In genomic region chr10:117424789-117425649, GRCh38 we compare ENCODE assay signal across 1 cellular context.
TF ChIP-seq lines count a peak whose summit lies in the region.

No MANE protein-coding gene starts in this region.

TF ChIP-seq in GM23338, 12 proteins besides CTCF, POLR2A, EP300 and RAD21 (continued from another document):
- TF ChIP-seq, protein P1, sequence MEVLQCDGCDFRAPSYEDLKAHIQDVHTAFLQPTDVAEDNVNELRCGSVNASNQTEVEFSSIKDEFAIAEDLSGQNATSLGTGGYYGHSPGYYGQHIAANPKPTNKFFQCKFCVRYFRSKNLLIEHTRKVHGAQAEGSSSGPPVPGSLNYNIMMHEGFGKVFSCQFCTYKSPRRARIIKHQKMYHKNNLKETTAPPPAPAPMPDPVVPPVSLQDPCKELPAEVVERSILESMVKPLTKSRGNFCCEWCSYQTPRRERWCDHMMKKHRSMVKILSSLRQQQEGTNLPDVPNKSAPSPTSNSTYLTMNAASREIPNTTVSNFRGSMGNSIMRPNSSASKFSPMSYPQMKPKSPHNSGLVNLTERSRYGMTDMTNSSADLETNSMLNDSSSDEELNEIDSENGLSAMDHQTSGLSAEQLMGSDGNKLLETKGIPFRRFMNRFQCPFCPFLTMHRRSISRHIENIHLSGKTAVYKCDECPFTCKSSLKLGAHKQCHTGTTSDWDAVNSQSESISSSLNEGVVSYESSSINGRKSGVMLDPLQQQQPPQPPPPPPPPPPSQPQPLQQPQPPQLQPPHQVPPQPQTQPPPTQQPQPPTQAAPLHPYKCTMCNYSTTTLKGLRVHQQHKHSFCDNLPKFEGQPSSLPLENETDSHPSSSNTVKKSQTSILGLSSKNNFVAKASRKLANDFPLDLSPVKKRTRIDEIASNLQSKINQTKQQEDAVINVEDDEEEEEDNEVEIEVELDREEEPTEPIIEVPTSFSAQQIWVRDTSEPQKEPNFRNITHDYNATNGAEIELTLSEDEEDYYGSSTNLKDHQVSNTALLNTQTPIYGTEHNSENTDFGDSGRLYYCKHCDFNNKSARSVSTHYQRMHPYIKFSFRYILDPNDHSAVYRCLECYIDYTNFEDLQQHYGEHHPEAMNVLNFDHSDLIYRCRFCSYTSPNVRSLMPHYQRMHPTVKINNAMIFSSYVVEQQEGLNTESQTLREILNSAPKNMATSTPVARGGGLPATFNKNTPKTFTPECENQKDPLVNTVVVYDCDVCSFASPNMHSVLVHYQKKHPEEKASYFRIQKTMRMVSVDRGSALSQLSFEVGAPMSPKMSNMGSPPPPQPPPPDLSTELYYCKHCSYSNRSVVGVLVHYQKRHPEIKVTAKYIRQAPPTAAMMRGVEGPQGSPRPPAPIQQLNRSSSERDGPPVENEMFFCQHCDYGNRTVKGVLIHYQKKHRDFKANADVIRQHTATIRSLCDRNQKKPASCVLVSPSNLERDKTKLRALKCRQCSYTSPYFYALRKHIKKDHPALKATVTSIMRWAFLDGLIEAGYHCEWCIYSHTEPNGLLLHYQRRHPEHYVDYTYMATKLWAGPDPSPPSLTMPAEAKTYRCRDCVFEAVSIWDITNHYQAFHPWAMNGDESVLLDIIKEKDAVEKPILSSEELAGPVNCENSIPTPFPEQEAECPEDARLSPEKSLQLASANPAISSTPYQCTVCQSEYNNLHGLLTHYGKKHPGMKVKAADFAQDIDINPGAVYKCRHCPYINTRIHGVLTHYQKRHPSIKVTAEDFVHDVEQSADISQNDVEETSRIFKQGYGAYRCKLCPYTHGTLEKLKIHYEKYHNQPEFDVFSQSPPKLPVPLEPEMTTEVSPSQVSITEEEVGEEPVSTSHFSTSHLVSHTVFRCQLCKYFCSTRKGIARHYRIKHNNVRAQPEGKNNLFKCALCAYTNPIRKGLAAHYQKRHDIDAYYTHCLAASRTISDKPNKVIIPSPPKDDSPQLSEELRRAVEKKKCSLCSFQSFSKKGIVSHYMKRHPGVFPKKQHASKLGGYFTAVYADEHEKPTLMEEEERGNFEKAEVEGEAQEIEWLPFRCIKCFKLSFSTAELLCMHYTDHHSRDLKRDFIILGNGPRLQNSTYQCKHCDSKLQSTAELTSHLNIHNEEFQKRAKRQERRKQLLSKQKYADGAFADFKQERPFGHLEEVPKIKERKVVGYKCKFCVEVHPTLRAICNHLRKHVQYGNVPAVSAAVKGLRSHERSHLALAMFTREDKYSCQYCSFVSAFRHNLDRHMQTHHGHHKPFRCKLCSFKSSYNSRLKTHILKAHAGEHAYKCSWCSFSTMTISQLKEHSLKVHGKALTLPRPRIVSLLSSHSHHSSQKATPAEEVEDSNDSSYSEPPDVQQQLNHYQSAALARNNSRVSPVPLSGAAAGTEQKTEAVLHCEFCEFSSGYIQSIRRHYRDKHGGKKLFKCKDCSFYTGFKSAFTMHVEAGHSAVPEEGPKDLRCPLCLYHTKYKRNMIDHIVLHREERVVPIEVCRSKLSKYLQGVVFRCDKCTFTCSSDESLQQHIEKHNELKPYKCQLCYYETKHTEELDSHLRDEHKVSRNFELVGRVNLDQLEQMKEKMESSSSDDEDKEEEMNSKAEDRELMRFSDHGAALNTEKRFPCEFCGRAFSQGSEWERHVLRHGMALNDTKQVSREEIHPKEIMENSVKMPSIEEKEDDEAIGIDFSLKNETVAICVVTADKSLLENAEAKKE (CRISPR knock-in tag; IDR thresholded peaks at IDR 0.05) = no peak
- TF ChIP-seq POLR2AphosphoS5 (IDR thresholded peaks at IDR 0.05; ENCODE audit: low read depth) = no peak
- no peak for TF ChIP-seq EZH2phosphoT487 (IDR thresholded peaks at IDR 0.05; ENCODE audit: unreplicated experiment)
- no peak for TF ChIP-seq CREB1 (CRISPR knock-in tag; IDR thresholded peaks at IDR 0.05; ENCODE audit: low read depth)
- TF ChIP-seq, protein P2, sequence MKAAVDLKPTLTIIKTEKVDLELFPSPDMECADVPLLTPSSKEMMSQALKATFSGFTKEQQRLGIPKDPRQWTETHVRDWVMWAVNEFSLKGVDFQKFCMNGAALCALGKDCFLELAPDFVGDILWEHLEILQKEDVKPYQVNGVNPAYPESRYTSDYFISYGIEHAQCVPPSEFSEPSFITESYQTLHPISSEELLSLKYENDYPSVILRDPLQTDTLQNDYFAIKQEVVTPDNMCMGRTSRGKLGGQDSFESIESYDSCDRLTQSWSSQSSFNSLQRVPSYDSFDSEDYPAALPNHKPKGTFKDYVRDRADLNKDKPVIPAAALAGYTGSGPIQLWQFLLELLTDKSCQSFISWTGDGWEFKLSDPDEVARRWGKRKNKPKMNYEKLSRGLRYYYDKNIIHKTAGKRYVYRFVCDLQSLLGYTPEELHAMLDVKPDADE (IDR thresholded peaks at IDR 0.05) = no peak
- TF ChIP-seq ZNF114 (CRISPR knock-in tag; IDR thresholded peaks at IDR 0.05) = no peak
- TF ChIP-seq NANOG (IDR thresholded peaks at IDR 0.05; ENCODE audit: borderline replicate concordance) = no peak
